ENCODE assay signal across 20 cellular contexts in the genomic region with DNA sequence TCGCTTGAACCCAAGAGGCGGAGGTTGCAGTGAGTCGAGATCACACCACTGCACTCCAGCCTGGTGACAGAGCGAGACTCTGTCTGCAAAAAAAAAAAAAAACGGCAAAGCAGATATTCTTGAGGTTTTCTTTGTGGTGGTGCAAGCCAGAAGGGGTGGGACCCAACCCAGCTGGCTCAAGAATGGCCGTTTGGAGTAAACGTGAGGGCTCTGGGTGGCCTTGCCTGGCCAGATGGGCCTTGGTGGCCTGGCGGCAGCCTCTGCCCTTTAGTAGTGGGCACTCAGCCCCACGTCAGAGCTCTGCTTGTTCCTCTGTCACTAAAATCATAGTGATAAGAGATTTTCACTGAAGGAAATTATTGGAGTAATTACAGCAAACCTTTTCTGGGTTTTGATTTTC.
"Had no signal": no experiment of that assay in that cellular context is flagged by ENCODE, and none has a peak within 500 bp of the region (broad histone marks: within the 10 kb centered on the region; RNA-seq: fewer than 3 reads in every experiment).

No MANE protein-coding gene starts in this region.

- H3K9me3 Mint-ChIP-seq: activated CD4-positive, alpha-beta T cell treated with anti-CD3 and anti-CD28 coated beads, Interleukin-2, amount 10 ng/mL, durations not matched to agents 24 days and 14 days; activated CD8-positive, alpha-beta T cell treated with anti-CD3 and anti-CD28 coated beads for 36 hours; activated T-helper 2 cell treated with anti-CD3 and anti-CD28 coated beads, Interferon-gamma antibody, Interleukin-2, Interleukin-4, amounts not matched to agents 10 μg/mL and 5 μg/mL and 100 μg/mL, durations not matched to agents 14 hours and 24 hours and 36 hours; memory B cell; nephron progenitor cell had no signal

- H3K4me1 ChIP-seq: breast epithelium, upper lobe of left lung had no signal

- H3K4me3 Mint-ChIP-seq: activated CD4-positive, alpha-beta T cell treated with anti-CD3 and anti-CD28 coated beads, Interleukin-2, amount 10 ng/mL, durations not matched to agents 24 days and 14 days; activated CD8-positive, alpha-beta T cell treated with anti-CD3 and anti-CD28 coated beads for 36 hours; activated naive CD8-positive, alpha-beta T cell; memory B cell; nephron progenitor cell had no signal

- H3K4me3 ChIP-seq: breast epithelium, coronary artery, heart left ventricle, thoracic aorta, upper lobe of left lung had no signal

- H3K27ac ChIP-seq: breast epithelium, heart left ventricle, thoracic aorta, upper lobe of left lung, VCaP had no signal

- H3K27me3 Mint-ChIP-seq: activated CD4-positive, alpha-beta T cell treated with anti-CD3 and anti-CD28 coated beads, Interleukin-2, amount 10 ng/mL, durations not matched to agents 24 days and 14 days; activated CD8-positive, alpha-beta T cell treated with anti-CD3 and anti-CD28 coated beads for 36 hours; activated naive CD8-positive, alpha-beta T cell; memory B cell had no signal

- H3K9me3 ChIP-seq: breast epithelium, heart left ventricle, SK-N-SH, thoracic aorta, upper lobe of left lung had no signal

- ATAC-seq: activated CD4-positive, CD25-positive, alpha-beta regulatory T cell treated with anti-CD3 and anti-CD28 coated beads, Interleukin-2, amount 50 U/mL, for 24 hours; activated CD8-positive, alpha-beta T cell treated with anti-CD3 and anti-CD28 coated beads for 36 hours had no signal

- H3K36me3 ChIP-seq: breast epithelium had no signal

- H3K27me3 ChIP-seq: breast epithelium, heart left ventricle, upper lobe of left lung had no signal

- H3K27ac Mint-ChIP-seq: activated CD4-positive, alpha-beta T cell treated with anti-CD3 and anti-CD28 coated beads, Interleukin-2, amount 10 ng/mL, durations not matched to agents 24 days and 14 days; activated CD8-positive, alpha-beta T cell treated with anti-CD3 and anti-CD28 coated beads for 36 hours; activated naive CD8-positive, alpha-beta T cell; activated T-helper 2 cell treated with anti-CD3 and anti-CD28 coated beads, Interferon-gamma antibody, Interleukin-2, Interleukin-4, amounts not matched to agents 10 μg/mL and 5 μg/mL and 100 μg/mL, durations not matched to agents 14 hours and 24 hours and 36 hours; memory B cell; nephron progenitor cell had no signal

- H3K9ac ChIP-seq: SK-N-SH had no signal

- H3K4me1 Mint-ChIP-seq: activated CD4-positive, alpha-beta T cell treated with anti-CD3 and anti-CD28 coated beads, Interleukin-2, amount 10 ng/mL, durations not matched to agents 24 days and 14 days; memory B cell had no signal

- DNase-seq: activated CD4-positive, alpha-beta T cell treated with anti-CD3 and anti-CD28 coated beads, Interleukin-2, amount 10 ng/mL, durations not matched to agents 24 days and 14 days; activated CD8-positive, alpha-beta T cell treated with anti-CD3 and anti-CD28 coated beads for 36 hours; activated naive CD4-positive, alpha-beta T cell; activated T-cell treated with anti-CD3 and anti-CD28 coated beads, Interleukin-2, amount 50 U/mL, for 1 hour; cerebellar nuclear complex; islet precursor cell; nephron progenitor cell; SK-N-SH; stimulated activated CD4-positive, alpha-beta T cell treated with anti-CD3 and anti-CD28 coated beads, Interleukin-4, amount 100 ng/mL, for 24 hours; stimulated activated naive CD4-positive, alpha-beta T cell treated with Interleukin-2 at 50 U/mL for 16 hours; upper lobe of left lung had no signal
